ENCODE assay signal across 8 cellular contexts in the genomic region with DNA sequence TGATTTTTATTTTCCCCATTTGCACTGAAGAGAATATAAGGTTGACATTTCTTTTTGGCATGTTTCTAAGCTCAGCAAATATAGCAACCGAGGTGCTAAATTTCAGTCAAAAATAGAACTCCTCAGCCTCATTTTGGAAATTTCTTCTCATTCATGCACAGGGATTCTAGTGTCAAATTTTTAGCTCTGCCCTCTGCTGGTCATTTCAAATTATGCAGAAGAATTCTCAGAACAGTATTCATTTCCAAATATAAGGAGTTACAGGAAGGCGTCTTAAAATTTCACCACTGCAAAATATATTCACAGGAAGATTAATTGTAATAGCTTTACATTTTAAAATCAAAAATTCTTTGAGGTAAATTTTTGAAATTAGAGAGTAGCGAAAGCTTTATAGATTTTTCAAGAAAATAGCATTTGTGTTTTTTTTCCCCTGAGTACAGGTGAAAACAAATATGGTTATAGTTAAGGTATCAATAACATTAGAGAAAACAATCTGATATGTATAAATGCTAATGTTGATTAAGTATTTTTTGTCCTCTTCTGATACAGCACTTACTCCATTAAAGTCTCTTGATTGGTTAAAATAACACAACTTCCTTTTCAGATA. TPM values are rescaled to one million over a fixed set of nuclear protein-coding genes. Genes with fewer than 3 reads are reported as not detected.
A peak's percentile ranks its signal among the peaks of the same experiment; 100 is the strongest.
DNase-seq lines count a peak whose midpoint lies in the region; ATAC-seq, FAIRE-seq and TF ChIP-seq lines count a peak whose summit lies in the region.

No MANE protein-coding gene starts in this region.

- TF ChIP-seq POLR2A in A549 (IDR thresholded peaks at IDR 0.05; ENCODE audit: low read length) (no peak), tibial nerve (IDR thresholded peaks at IDR 0.05) (no peak)

- TF ChIP-seq RAD21 in A549 (conservative IDR thresholded peaks at IDR 0.05 in 1 of 2, IDR thresholded peaks at IDR 0.05 in 1 of 2) (peak; percentile 42 to 55), SK-N-SH (IDR thresholded peaks at IDR 0.05; ENCODE audit: low read length) (peak; percentile 63)

- FAIRE-seq in A549 (lab: Jason Lieb, UNC), result peak; percentile 89
- peak; percentile 90 for FAIRE-seq in frontal cortex (lab: Jason Lieb, UNC)

- H3F3A ChIP-seq in SK-N-SH (replicated peaks; ENCODE audit: insufficient read depth), result peaks cover 9% of the 10 kb centered on the region

- H3K36me3 ChIP-seq in KMS-11 (ENCODE audit: insufficient read depth) (no peaks in the 10 kb centered on the region), SK-N-SH (replicated peaks in 1 of 2; ENCODE audit: control insufficient read depth in 1 of 2, insufficient read depth in 2 of 2, low read length in 1 of 2) (peaks cover 3 to 11% of the 10 kb centered on the region in 2 experiments), tibial nerve (no peaks in the 10 kb centered on the region)

- H4K20me1 ChIP-seq in KMS-11 (ENCODE audit: insufficient read depth) (no peaks in the 10 kb centered on the region), SK-N-SH (ENCODE audit: insufficient read depth) (no peaks in the 10 kb centered on the region)

- H3K4me1 Mint-ChIP-seq in activated T-cell treated with anti-CD3 and anti-CD28 coated beads, Interleukin-2, amount 50 U/mL, for 4 hours (ENCODE audit: low read depth), result no peaks in the 10 kb centered on the region

- H3K27me3 Mint-ChIP-seq in activated T-cell treated with anti-CD3 and anti-CD28 coated beads, Interleukin-2, amount 50 U/mL, for 4 hours (ENCODE audit: low read depth), result peaks cover 2% of the 10 kb centered on the region

- TF ChIP-seq EP300 in A549 (IDR thresholded peaks at IDR 0.05) (no peak), SK-N-SH (IDR thresholded peaks at IDR 0.05; ENCODE audit: borderline replicate concordance in 1 of 2, low read depth in 1 of 2, low read length in 1 of 2) (no peak), tibial nerve (IDR thresholded peaks at IDR 0.05) (no peak)

- H3K4me2 ChIP-seq in A549 (no peak overlapping the region), KMS-11 (no peak overlapping the region), SK-N-SH (no peak overlapping the region)

- H3K9me3 ChIP-seq in A549 (no peaks in the 10 kb centered on the region), SK-N-SH (no peaks in the 10 kb centered on the region), tibial nerve (no peaks in the 10 kb centered on the region)

- H3K4me3 Mint-ChIP-seq in activated T-cell treated with anti-CD3 and anti-CD28 coated beads, Interleukin-2, amount 50 U/mL, for 4 hours, result no peak overlapping the region

- DNase-seq in A549 (ENCODE audit: low read depth in 1 of 2, low spot score in 1 of 2) (peak; percentile 22 to 41), GM13976 (ENCODE audit: low spot score) (peak; percentile 20), SK-N-SH (peak; percentile 39), frontal cortex (ENCODE audit: low spot score in 2 of 2) (no peak), tibial nerve (ENCODE audit: low spot score in 2 of 2) (peak in 1 of 2 donors; percentile 29)
- no peak for DNase-seq in activated T-cell treated with anti-CD3 and anti-CD28 coated beads, Interleukin-2, amount 50 U/mL, for 4 hours

- H3K9ac ChIP-seq in KMS-11 (no peak overlapping the region), SK-N-SH (no peak overlapping the region)

- H2AFZ ChIP-seq in KMS-11 (ENCODE audit: low read depth) (no peak overlapping the region), SK-N-SH (ENCODE audit: low read depth) (no peak overlapping the region)

- in situ Hi-C loops in GM13976 (cut with MboI; ENCODE audit: low sequenced_read_pairs, unreplicated experiment), result no loop called here

- no peaks in the 10 kb centered on the region for H3K79me2 ChIP-seq in KMS-11 (ENCODE audit: insufficient read depth, low read depth)
- H3K79me2 ChIP-seq in SK-N-SH (ENCODE audit: insufficient read depth), result peaks cover 45% of the 10 kb centered on the region; the same call in 1 of the 2 replicates

- H3K4me1 ChIP-seq in A549 (peaks cover 7% of the 10 kb centered on the region; the same call in 1 of the 3 replicates), KMS-11 (ENCODE audit: low read depth, poor library complexity, severe bottlenecking) (no peaks in the 10 kb centered on the region), SK-N-SH (ENCODE audit: control insufficient read depth in 1 of 2, insufficient read depth in 2 of 2, low read depth in 1 of 2, low read length in 1 of 2) (peaks cover 0 to 3% of the 10 kb centered on the region in 2 experiments; a peak in 1 of 4 replicates), tibial nerve (no peaks in the 10 kb centered on the region)

- H3K36me3 Mint-ChIP-seq in activated T-cell treated with anti-CD3 and anti-CD28 coated beads, Interleukin-2, amount 50 U/mL, for 4 hours (ENCODE audit: insufficient read depth), result no peaks in the 10 kb centered on the region

- H3K27me3 ChIP-seq in KMS-11 (ENCODE audit: insufficient read depth, low read depth) (no peaks in the 10 kb centered on the region), SK-N-SH (ENCODE audit: insufficient read depth) (no peaks in the 10 kb centered on the region), tibial nerve (no peaks in the 10 kb centered on the region)

- ATAC-seq in A549, result peak; percentile 56 to 81; a peak in 4 of 6 replicates
- no peak for ATAC-seq in activated T-cell treated with anti-CD3 and anti-CD28 coated beads, Interleukin-2, amount 50 U/mL, for 4 hours
- no peak for ATAC-seq in GM21717 (IDR thresholded peaks at IDR 0.05; ENCODE audit: unreplicated experiment)

- TF ChIP-seq CTCF in A549 (IDR thresholded peaks at IDR 0.05) (peak; percentile 76), GM13976 (IDR thresholded peaks at IDR 0.05; ENCODE audit: borderline replicate concordance, control extremely low read depth, extremely low read depth, insufficient read depth, missing control alignments) (peak; percentile 46), KMS-11 (conservative IDR thresholded peaks at IDR 0.05; ENCODE audit: low read depth, low read length) (peak; percentile 89; the same call in 1 of the 2 replicates), SK-N-SH (IDR thresholded peaks at IDR 0.05) (peak; percentile 88), tibial nerve (IDR thresholded peaks at IDR 0.05) (peak; percentile 28 to 68 (median 53))

- POLR2A ChIA-PET in A549 (lab: Yijun Ruan, JAX) (no interaction called here), SK-N-SH (lab: Yijun Ruan, JAX) (no interaction called here)

- no peaks in the 10 kb centered on the region for H3K9me2 ChIP-seq in SK-N-SH

- no peaks in the 10 kb centered on the region for H3K9me3 Mint-ChIP-seq in activated T-cell treated with anti-CD3 and anti-CD28 coated beads, Interleukin-2, amount 50 U/mL, for 4 hours

- no peak overlapping the region for H3K4me3 ChIP-seq in A549
- no peak overlapping the region for H3K4me3 ChIP-seq in KMS-11 (IDR thresholded peaks at IDR 0.05; ENCODE audit: insufficient read depth, low read depth, low read length)
- no peak overlapping the region; a peak in 1 of 4 replicates for H3K4me3 ChIP-seq in SK-N-SH (ENCODE audit: low read depth in 2 of 2, low read length in 1 of 2)
- no peak overlapping the region for H3K4me3 ChIP-seq in tibial nerve

- WGBS in A549 (ENCODE audit: missing lambda C conversion rate), result 28% methylated on average over 3 of the region's 3 CpGs
- 32% methylated on average over 3 of the region's 3 CpGs for WGBS in SK-N-SH (ENCODE audit: low lambda C conversion rate)
- 33 to 36% methylated on average over 3 of the region's 3 CpGs for WGBS in tibial nerve, 2 donors

- CTCF ChIA-PET in A549 (lab: Yijun Ruan, JAX), result interaction anchor here (0.6 to 5.5 kb wide), 40 partner anchors 9 to 548 kb away, joined by 3 to 49 read pairs (median 4); a partner anchor contains a TSS
- CTCF ChIA-PET in SK-N-SH (lab: Yijun Ruan, JAX), result interaction anchor here (0.6 to 5.5 kb wide), 53 partner anchors 9 to 1514 kb away, joined by 3 to 58 read pairs (median 4); a partner anchor contains a TSS

- no peak overlapping the region for H3K27ac ChIP-seq in A549
- H3K27ac ChIP-seq in KMS-11, result no peak overlapping the region
- no peak overlapping the region for H3K27ac ChIP-seq in SK-N-SH (ENCODE audit: low read depth in 2 of 2, low read length in 1 of 2)
- H3K27ac ChIP-seq in tibial nerve, result no peak overlapping the region

TF ChIP-seq in A549, 52 proteins besides CTCF, POLR2A, EP300 and RAD21:
- TF ChIP-seq SMC3 (IDR thresholded peaks at IDR 0.05), result peak; percentile 81
- TF ChIP-seq, protein P1, sequence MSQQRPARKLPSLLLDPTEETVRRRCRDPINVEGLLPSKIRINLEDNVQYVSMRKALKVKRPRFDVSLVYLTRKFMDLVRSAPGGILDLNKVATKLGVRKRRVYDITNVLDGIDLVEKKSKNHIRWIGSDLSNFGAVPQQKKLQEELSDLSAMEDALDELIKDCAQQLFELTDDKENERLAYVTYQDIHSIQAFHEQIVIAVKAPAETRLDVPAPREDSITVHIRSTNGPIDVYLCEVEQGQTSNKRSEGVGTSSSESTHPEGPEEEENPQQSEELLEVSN (IDR thresholded peaks at IDR 0.05; ENCODE audit: borderline replicate concordance, low read depth), result no peak

TF ChIP-seq in SK-N-SH, 30 proteins besides CTCF, POLR2A, EP300 and RAD21:
- TF ChIP-seq SMC3 (IDR thresholded peaks at IDR 0.05; ENCODE audit: low read depth, low read length) (peak; percentile 51), GATA2 (CRISPR knock-in tag; IDR thresholded peaks at IDR 0.05) (no peak)
TF ChIP-seq in SK-N-SH: peak in this region for 1.

RNA-seq across cellular contexts. Expression of a gene that starts 57.9 kb away (rescaled TPM):
- polyA plus RNA-seq in A549 (2011; rRNA removed), result 2.8 and 4.5 TPM in 2 replicates
- polyA plus RNA-seq in A549 (2012; cell fraction: cytosol; rRNA removed), result 1.6 and 2.1 TPM in 2 replicates
- 2.8 and 3.2 TPM in 2 replicates for polyA plus RNA-seq in A549 (2012; cell fraction: nucleus; rRNA removed)
- polyA plus RNA-seq in A549 (2017; fragmentation: RNase III; extraction: RNeasy Plus Mini Kit Qiagen cat#74134 plus additional on column Dnase treatment), result 4.1 to 5.4 TPM (median 4.2 TPM) in 3 replicates
- 2.3 and 2.4 TPM in 2 replicates for polyA minus RNA-seq in A549 (2011; rRNA and poly(A)+ RNA removed)
- polyA plus RNA-seq in SK-N-SH (2012; rRNA removed), result 7.2 and 13.1 TPM in 2 replicates
- polyA plus RNA-seq in SK-N-SH (2012; cell fraction: cytosol; rRNA removed), result 17.8 and 19.5 TPM in 2 replicates
- 8.6 and 16.9 TPM in 2 replicates for polyA plus RNA-seq in SK-N-SH (2012; cell fraction: nucleus; rRNA removed)
- total RNA-seq in frontal cortex, result 60.7 TPM
- total RNA-seq in tibial nerve, result 10 to 100 TPM; 16.7 to 24.9 (median 24.4) TPM
- not detected for total RNA-seq in activated T-cell treated with anti-CD3 and anti-CD28 coated beads, Interleukin-2, amount 50 U/mL, for 4 hours

Comparison
In these comparisons a context has a peak if more than half of its experiments do, and no peak if none do; other contexts are left out.
1. ATAC-seq: peak in A549 (2 of 2); none in activated T-cell treated with anti-CD3 and anti-CD28 coated beads, Interleukin-2, amount 50 U/mL, for 4 hours (0 of 2) and GM21717 (single experiment).
2. DNase-seq: peak in A549 (2 of 2), GM13976 (single experiment) and SK-N-SH (single experiment); none in frontal cortex (0 of 2) and activated T-cell treated with anti-CD3 and anti-CD28 coated beads, Interleukin-2, amount 50 U/mL, for 4 hours (single experiment).
3. RNA of a gene that starts 57.9 kb away (total RNA-seq): 60.7 TPM in frontal cortex (single experiment) and 16.7 to 24.9 TPM in tibial nerve; not detected in activated T-cell treated with anti-CD3 and anti-CD28 coated beads, Interleukin-2, amount 50 U/mL, for 4 hours; every median in the first group is over 10 times any median in the second.
4. Peak in every context shown above with its lines, with median percentiles within 50 percentile points of each other: CTCF ChIP-seq.